ENCODE assay signal across 17 cellular contexts in genomic region chr18:57497372-57498294, GRCh38.
DNase-seq lines count a peak whose midpoint lies in the region; ATAC-seq and TF ChIP-seq lines count a peak whose summit lies in the region.
"Had no signal": no experiment of that assay in that cellular context is flagged by ENCODE, and none has a peak within 500 bp of the region (broad histone marks: within the 10 kb centered on the region; RNA-seq: fewer than 3 reads in every experiment).

No MANE protein-coding gene starts in this region.

- intact Hi-C loops in left colon (cut with DNase I, micrococcal nuclease) = no loop called here

- peak; percentile 86 for ATAC-seq in left colon
- ATAC-seq: stimulated activated memory B cell treated with anti-CD40 and anti-IgM and Interleukin-4, amounts not matched to agents 10 μg/mL and 1 μg/mL and 100 μg/mL, for 72 hours had no signal

- 76% methylated on average over 7 of the region's 7 CpGs for WGBS in suprapubic skin

- H3K9ac ChIP-seq in adipocyte (ENCODE audit: low read length) = no peak overlapping the region
- H3K9ac ChIP-seq: parathyroid adenoma had no signal

- TF ChIP-seq CTCF in suprapubic skin (IDR thresholded peaks at IDR 0.05) (no peak), RWPE1 (conservative IDR thresholded peaks at IDR 0.05; ENCODE audit: low read depth) (no peak)

- H3K27me3 ChIP-seq in adipocyte (replicated peaks; ENCODE audit: control insufficient read depth, insufficient read depth, low read length) (peaks cover 3% of the 10 kb centered on the region), suprapubic skin (no peaks in the 10 kb centered on the region)
- H3K27me3 ChIP-seq: SJSA1 had no signal

- H3K27ac ChIP-seq in suprapubic skin (no peak overlapping the region), RWPE1 (no peak overlapping the region)
- H3K27ac ChIP-seq: C4-2B, parathyroid adenoma, SJSA1, VCaP had no signal

- CTCF ChIA-PET in RWPE1 (lab: Yijun Ruan, JAX) = no interaction called here

- H3K4me1 ChIP-seq in adipocyte (ENCODE audit: control insufficient read depth, insufficient read depth, low read length) (peaks cover 11% of the 10 kb centered on the region), suprapubic skin (no peaks in the 10 kb centered on the region)
- H3K4me1 ChIP-seq: parathyroid adenoma, SJSA1 had no signal

- no peaks in the 10 kb centered on the region for H3K9me3 ChIP-seq in adipocyte (ENCODE audit: control insufficient read depth, low read length)
- H3K9me3 ChIP-seq in suprapubic skin = no peaks in the 10 kb centered on the region
- H3K9me3 ChIP-seq: SJSA1 had no signal

- no peak for TF ChIP-seq POLR2A in suprapubic skin (IDR thresholded peaks at IDR 0.05)

- POLR2A ChIA-PET in RWPE1 (lab: Yijun Ruan, JAX; ENCODE audit: low non-redundant PET) = no interaction called here

- TF ChIP-seq EP300 in suprapubic skin (IDR thresholded peaks at IDR 0.05) = no peak

- H3K36me3 ChIP-seq in adipocyte (ENCODE audit: control insufficient read depth, insufficient read depth, low read length, severe bottlenecking) = no peaks in the 10 kb centered on the region
- H3K36me3 ChIP-seq in suprapubic skin = no peaks in the 10 kb centered on the region
- H3K36me3 ChIP-seq: SJSA1 had no signal

- H3K4me3 ChIP-seq in adipocyte (ENCODE audit: low read length) (no peak overlapping the region), suprapubic skin (no peak overlapping the region)
- H3K4me3 ChIP-seq: SJSA1 had no signal

- DNase-seq in AG08396 (ENCODE audit: low spot score) (peak; percentile 9), H4 (ENCODE audit: low spot score) (peak; percentile 45), adipocyte (ENCODE audit: low read depth) (peak; percentile 1), left colon (no peak), HT-29 (ENCODE audit: low spot score) (no peak), NCI-H2107 (lab: John Stamatoyannopoulos, UW) (no peak), suprapubic skin (ENCODE audit: low spot score in 2 of 2) (no peak), RWPE1 (ENCODE audit: low spot score) (no peak)
- DNase-seq: activated naive CD4-positive, alpha-beta T cell treated with anti-CD3 and anti-CD28 coated beads, Interleukin-2, amount 10 ng/mL, durations not matched to agents 7 days and 5 days; MV-4-11; NCI-H510A; stimulated activated CD4-positive, alpha-beta T cell treated with anti-CD3 and anti-CD28 coated beads, Interleukin-2, amount 100 ng/mL, for 48 hours had no signal

Comparison
In these comparisons a context has a peak if more than half of its experiments do, and no peak if none do; other contexts are left out.
1. DNase-seq: peak in AG08396 (single experiment), H4 (single experiment) and adipocyte (single experiment); none in left colon (0 of 2), HT-29 (single experiment), NCI-H2107 (single experiment), suprapubic skin (0 of 2) and RWPE1 (single experiment).